Comparison of ENCODE assay signal across 21 cellular contexts in the genomic region with DNA sequence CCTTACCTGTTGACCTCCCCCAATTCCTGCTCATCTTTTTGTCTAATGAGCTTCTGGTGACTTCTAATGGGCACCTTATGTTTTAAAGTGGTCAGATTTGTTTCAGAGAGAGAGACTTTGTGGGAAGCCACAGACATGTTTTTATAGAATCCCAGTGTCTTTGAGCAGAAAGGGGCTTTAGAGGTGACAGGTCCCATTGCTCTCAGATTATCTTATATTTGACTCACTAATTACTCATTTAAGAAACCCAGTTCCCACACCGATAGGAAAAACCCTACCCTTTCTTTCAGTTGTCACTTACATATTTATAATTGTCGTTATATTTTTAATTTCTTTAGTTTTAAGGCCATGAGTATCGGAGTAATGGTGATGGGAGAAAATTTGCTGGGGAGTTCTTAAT.
"Had no signal": no experiment of that assay in that cellular context is flagged by ENCODE, and none has a peak within 500 bp of the region (broad histone marks: within the 10 kb centered on the region; RNA-seq: fewer than 3 reads in every experiment).

No MANE protein-coding gene starts in this region.

- DNase-seq: colonic mucosa; effector CD8-positive, alpha-beta T cell; endodermal cell; foreskin fibroblast; gastrocnemius medialis; natural killer cell; occipital lobe; ovary; psoas muscle; right cardiac atrium; sigmoid colon; stimulated activated CD4-positive, alpha-beta T cell treated with anti-CD3 and anti-CD28 coated beads, Interleukin-2, amount 100 ng/mL, for 24 hours; stimulated activated CD4-positive, alpha-beta T cell treated with anti-CD3 and anti-CD28 coated beads, Interleukin-4, amount 100 ng/mL, for 24 hours; stomach; thyroid gland; trophoblast cell had no signal

- ATAC-seq: esophagus mucosa; gastrocnemius medialis; natural killer cell; psoas muscle; right cardiac atrium; stimulated activated memory B cell treated with anti-CD40 and anti-IgM and Interleukin-4, amounts not matched to agents 10 μg/mL and 1 μg/mL and 100 μg/mL, for 72 hours had no signal

- H3K4me3 Mint-ChIP-seq: dendritic cell treated with granulocyte-macrophage colony-stimulating factor and Interleukin-4, amounts not matched to agents 40 ng/mL and 50 ng/mL, for 4 days; endodermal cell; memory B cell; natural killer cell; stimulated activated memory B cell treated with anti-CD40 and anti-IgM and Interleukin-4, amounts not matched to agents 10 μg/mL and 1 μg/mL and 100 μg/mL, for 72 hours had no signal

- H3K4me3 ChIP-seq: colonic mucosa, gastrocnemius medialis, lung, ovary, psoas muscle, sigmoid colon, stomach, thyroid gland had no signal

- H3K27me3 Mint-ChIP-seq: dendritic cell treated with granulocyte-macrophage colony-stimulating factor and Interleukin-4, amounts not matched to agents 40 ng/mL and 50 ng/mL, for 4 days had no signal

- H3K4me1 Mint-ChIP-seq: natural killer cell; stimulated activated memory B cell treated with anti-CD40 and anti-IgM and Interleukin-4, amounts not matched to agents 10 μg/mL and 1 μg/mL and 100 μg/mL, for 72 hours had no signal

- H3K27ac Mint-ChIP-seq: dendritic cell treated with granulocyte-macrophage colony-stimulating factor and Interleukin-4, amounts not matched to agents 40 ng/mL and 50 ng/mL, for 4 days; endodermal cell; memory B cell; natural killer cell; stimulated activated memory B cell treated with anti-CD40 and anti-IgM and Interleukin-4, amounts not matched to agents 10 μg/mL and 1 μg/mL and 100 μg/mL, for 72 hours had no signal

- H3K9me3 Mint-ChIP-seq: dendritic cell treated with granulocyte-macrophage colony-stimulating factor and Interleukin-4, amounts not matched to agents 40 ng/mL and 50 ng/mL, for 4 days; endodermal cell; memory B cell; natural killer cell; stimulated activated memory B cell treated with anti-CD40 and anti-IgM and Interleukin-4, amounts not matched to agents 10 μg/mL and 1 μg/mL and 100 μg/mL, for 72 hours had no signal

- H3K36me3 Mint-ChIP-seq: memory B cell; natural killer cell; stimulated activated memory B cell treated with anti-CD40 and anti-IgM and Interleukin-4, amounts not matched to agents 10 μg/mL and 1 μg/mL and 100 μg/mL, for 72 hours had no signal
